8 cellular contexts compared by ENCODE assay signal in genomic region chr18:48868468-48869466, GRCh38.
A peak's percentile ranks its signal among the peaks of the same experiment; 100 is the strongest.
DNase-seq lines count a peak whose midpoint lies in the region; FAIRE-seq and TF ChIP-seq lines count a peak whose summit lies in the region.

No MANE protein-coding gene starts in this region.

- H4K8ac ChIP-seq in H9 (replicated peaks; ENCODE audit: insufficient read length, low read depth, low read length): no peak overlapping the region

- no peak overlapping the region for H3K56ac ChIP-seq in H9 (ENCODE audit: insufficient read length, low read depth, low read length)

- H4K5ac ChIP-seq in H9 (ENCODE audit: insufficient read length, low read depth, low read length): no peak overlapping the region

- H3K4me2 ChIP-seq in H9 (ENCODE audit: insufficient read depth, insufficient read length, low read length) (no peak overlapping the region), smooth muscle cell (peak overlapping the region; percentile 44)

- no CpG with 5 or more reads among the region's 14 CpGs for WGBS in H9 (ENCODE audit: extremely low coverage, insufficient read length, low lambda C conversion rate)
- WGBS in smooth muscle cell (ENCODE audit: low lambda C conversion rate): 47% methylated on average over 14 of the region's 14 CpGs

- no peak overlapping the region for H3K9ac ChIP-seq in H9 (ENCODE audit: extremely low read depth, insufficient read length, low read length)
- peak overlapping the region; percentile 71 for H3K9ac ChIP-seq in smooth muscle cell (ENCODE audit: low read depth)

- TF ChIP-seq POLR2A in GM18526 (IDR thresholded peaks at IDR 0.05; ENCODE audit: extremely low read depth, insufficient read length) (peak; percentile 44), H54 (IDR thresholded peaks at IDR 0.05; ENCODE audit: low read depth, low read length) (no peak)

- H2BK12ac ChIP-seq in H9 (ENCODE audit: insufficient read length, low read depth, low read length): no peak overlapping the region

- H3K27ac ChIP-seq in H9 (ENCODE audit: insufficient read length, low read depth, low read length): no peak overlapping the region
- H3K27ac ChIP-seq in smooth muscle cell (ENCODE audit: low read depth): peak overlapping the region; percentile 95

- no peak overlapping the region for H3K18ac ChIP-seq in H9 (ENCODE audit: insufficient read length, low read depth, low read length)

- no peaks in the 10 kb centered on the region for H3K23me2 ChIP-seq in H9 (ENCODE audit: insufficient read length, low read depth, low read length, poor library complexity, severe bottlenecking)

- TF ChIP-seq CTCF in H9 (conservative IDR thresholded peaks at IDR 0.05) (no peak), smooth muscle cell (IDR thresholded peaks at IDR 0.05; ENCODE audit: borderline replicate concordance, insufficient read depth, poor library complexity, severe bottlenecking) (no peak), BE2C (IDR thresholded peaks at IDR 0.05; ENCODE audit: low read depth, low read length) (no peak)

- peaks cover 12 to 16% of the 10 kb centered on the region in 2 experiments for H3K4me1 Mint-ChIP-seq in H9

- H2BK5ac ChIP-seq in H9 (ENCODE audit: insufficient read length, low read length): no peak overlapping the region

- no peaks in the 10 kb centered on the region; a peak in 1 of 7 replicates for H3K36me3 Mint-ChIP-seq in H9 (ENCODE audit: insufficient read depth in 1 of 3, low read depth in 3 of 3)

- H2AK5ac ChIP-seq in H9 (ENCODE audit: insufficient read length, low read length): no peak overlapping the region

- no peaks in the 10 kb centered on the region for H3K36me3 ChIP-seq in smooth muscle cell (ENCODE audit: low read depth)
- no peaks in the 10 kb centered on the region for H3K36me3 ChIP-seq in BE2C

- no peak overlapping the region for H2BK15ac ChIP-seq in H9 (ENCODE audit: low read depth, low read length)

- H2AFZ ChIP-seq in H9 (ENCODE audit: low read length) (no peak overlapping the region), smooth muscle cell (ENCODE audit: low read depth) (no peak overlapping the region)

- H3K23ac ChIP-seq in H9 (ENCODE audit: insufficient read length, low read depth, low read length): no peak overlapping the region

- H3K4me3 ChIP-seq in smooth muscle cell: no peak overlapping the region
- no peak overlapping the region for H3K4me3 ChIP-seq in BE2C (ENCODE audit: low read depth, low read length)

- DNase-seq in H9 (no peak), MV-4-11 (lab: John Stamatoyannopoulos, UW) (peak; percentile 60), smooth muscle cell (lab: John Stamatoyannopoulos, UW; ENCODE audit: unreplicated experiment) (no peak), BE2C (no peak), hypothalamus (lab: John Stamatoyannopoulos, UW) (no peak), H54 (ENCODE audit: insufficient read length, low spot score) (no peak)
- peak; percentile 25 for DNase-seq in activated naive CD4-positive, alpha-beta T cell treated with anti-CD3 and anti-CD28 coated beads, Interleukin-2, amount 50 U/mL, for 16 hours

- H4K20me1 ChIP-seq in H9 (ENCODE audit: control insufficient read depth, insufficient read depth, insufficient read length) (no peaks in the 10 kb centered on the region), smooth muscle cell (ENCODE audit: low read depth) (no peaks in the 10 kb centered on the region)

- H2BK120ac ChIP-seq in H9 (ENCODE audit: low read depth, low read length, poor library complexity, severe bottlenecking): no peak overlapping the region

- H3K4ac ChIP-seq in H9 (ENCODE audit: low read depth, low read length): no peak overlapping the region

- H3K79me2 ChIP-seq in H9 (ENCODE audit: insufficient read depth, low read length): no peaks in the 10 kb centered on the region
- peaks cover under 1% of the 10 kb centered on the region for H3K79me2 ChIP-seq in smooth muscle cell (ENCODE audit: low read depth)

- H3K4me3 Mint-ChIP-seq in H9: no peak overlapping the region

- H3K27me3 ChIP-seq in H9 (ENCODE audit: insufficient read depth, low read length) (no peaks in the 10 kb centered on the region), smooth muscle cell (ENCODE audit: low read depth) (no peaks in the 10 kb centered on the region), BE2C (no peaks in the 10 kb centered on the region)

- H3K27me3 Mint-ChIP-seq in H9 (ENCODE audit: low read depth): peaks cover 9% of the 10 kb centered on the region

- no peak overlapping the region for H2BK20ac ChIP-seq in H9 (ENCODE audit: low read depth, low read length, poor library complexity, severe bottlenecking)

- no peak for FAIRE-seq in H54 (lab: Jason Lieb, UNC)

- H3K9me3 ChIP-seq in H9 (ENCODE audit: control insufficient read depth, low read depth, low read length) (no peaks in the 10 kb centered on the region), smooth muscle cell (replicated peaks; ENCODE audit: low read depth) (no peaks in the 10 kb centered on the region), BE2C (no peaks in the 10 kb centered on the region)

- peak overlapping the region in 2 of 3 experiments; percentile 29 to 39; a peak in 1 of 7 replicates for H3K27ac Mint-ChIP-seq in H9

- H3K4me1 ChIP-seq in H9 (ENCODE audit: insufficient read depth, low read length): no peaks in the 10 kb centered on the region
- H3K4me1 ChIP-seq in smooth muscle cell (ENCODE audit: low read depth): peaks cover 20% of the 10 kb centered on the region
- H3K4me1 ChIP-seq in BE2C: peaks cover 5% of the 10 kb centered on the region

- no peaks in the 10 kb centered on the region for H3K79me1 ChIP-seq in H9 (ENCODE audit: insufficient read depth, low read depth, low read length, poor library complexity, severe bottlenecking)

- peaks cover 22% of the 10 kb centered on the region for H3F3A ChIP-seq in smooth muscle cell (ENCODE audit: low read depth)

- 0 out of 5 replicates have a peak, but pooled peaks cover 0 to 2% of the 10 kb centered on the region in 2 experiments for H3K9me3 Mint-ChIP-seq in H9

- no peak overlapping the region for H4K91ac ChIP-seq in H9 (ENCODE audit: insufficient read length, low read depth, low read length)

- 0 out of 2 replicates have a peak overlapping the region, but pooled peaks have one; percentile 16 for H3K14ac ChIP-seq in H9 (ENCODE audit: insufficient read depth, low read length)

- no peak overlapping the region for H3T11ph ChIP-seq in H9 (ENCODE audit: low read length)

Comparison
In these comparisons a context has a peak if more than half of its experiments do, and no peak if none do; other contexts are left out.
1. DNase-seq: peak in MV-4-11 (single experiment) and activated naive CD4-positive, alpha-beta T cell treated with anti-CD3 and anti-CD28 coated beads, Interleukin-2, amount 50 U/mL, for 16 hours (single experiment); none in H9 (single experiment), smooth muscle cell (single experiment), BE2C (single experiment), hypothalamus (0 of 51) and H54 (single experiment).